14 cellular contexts compared by ENCODE assay signal in the genomic region with DNA sequence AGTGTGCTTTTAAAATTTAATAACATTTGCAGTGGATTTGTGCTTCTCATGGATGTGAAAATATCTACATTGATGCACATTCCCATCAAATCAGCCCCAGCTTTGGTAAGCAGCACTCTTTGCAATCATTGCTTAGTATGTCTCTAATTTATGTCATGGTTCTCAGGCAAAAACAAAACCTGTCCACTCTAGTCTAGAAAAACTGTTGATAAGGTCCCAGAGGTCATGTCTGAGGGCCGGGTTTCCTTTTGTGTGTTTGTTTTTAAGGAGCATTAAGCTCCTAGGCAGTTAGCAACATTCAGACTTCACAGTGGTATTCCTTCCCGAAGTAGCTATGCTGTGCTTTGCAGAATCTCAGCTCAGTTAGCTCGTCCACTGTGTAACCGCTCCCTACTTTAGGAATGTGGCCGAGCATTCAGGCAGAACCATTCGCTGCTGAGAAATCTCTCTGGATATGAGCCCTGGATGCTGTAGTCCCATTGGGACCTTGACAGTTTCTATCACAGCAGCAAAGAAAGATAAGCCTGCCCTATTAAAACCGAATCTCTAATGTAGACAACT. TPM values are rescaled to one million over a fixed set of nuclear protein-coding genes. Genes with fewer than 3 reads are reported as not detected.
"Had no signal": no experiment of that assay in that cellular context is flagged by ENCODE, and none has a peak within 500 bp of the region (broad histone marks: within the 10 kb centered on the region; RNA-seq: fewer than 3 reads in every experiment).

No MANE protein-coding gene starts in this region.

- H3K4me1 Mint-ChIP-seq: activated CD4-positive, alpha-beta T cell treated with anti-CD3 and anti-CD28 coated beads, Interleukin-2, amount 10 ng/mL, durations not matched to agents 24 days and 14 days had no signal

- H3K36me3 Mint-ChIP-seq: natural killer cell treated with Interleukin-12 subunit alpha and Interleukin-12 subunit beta and Interleukin-15 and Interleukin-18, amount 100 ng/mL, for 72 hours had no signal

- DNase-seq: activated B cell treated with CpG ODN at 0.5 μM for 24 hours; activated CD4-positive, alpha-beta T cell treated with anti-CD3 and anti-CD28 coated beads, Interleukin-2, amount 10 ng/mL, durations not matched to agents 24 days and 14 days; activated naive CD4-positive, alpha-beta T cell treated with Interleukin-2 at 50 U/mL for 16 hours; body of pancreas; dermis blood vessel endothelial cell; mammary epithelial cell; SHP77 treated with DMSO at 0.1 percent for 48 hours; small intestine; transverse colon had no signal

- H3K4me3 Mint-ChIP-seq: activated B cell treated with CpG ODN at 0.5 μM for 24 hours; activated CD4-positive, alpha-beta T cell treated with anti-CD3 and anti-CD28 coated beads, Interleukin-2, amount 10 ng/mL, durations not matched to agents 24 days and 14 days; activated T-helper 1 cell treated with anti-CD3 and anti-CD28 coated beads, Interleukin-12 subunit alpha, Interleukin-12 subunit beta, Interleukin-2, Interleukin-4 antibody, amounts not matched to agents 30 ng/mL and 10 ng/mL and 1 ng/mL, durations not matched to agents 14 hours and 24 hours and 36 hours; natural killer cell treated with Interleukin-12 subunit alpha and Interleukin-12 subunit beta and Interleukin-15 and Interleukin-18, amount 100 ng/mL, for 72 hours; T-helper 1 cell treated with Interleukin-12 subunit alpha and Interleukin-12 subunit beta and Interleukin-4 antibody, amounts not matched to agents 30 μg/mL and 1 μg/mL, for 36 hours had no signal

- ATAC-seq: body of pancreas; natural killer cell treated with Interleukin-12 subunit alpha and Interleukin-12 subunit beta and Interleukin-15 and Interleukin-18, amount 100 ng/mL, for 72 hours had no signal

- H3K27ac Mint-ChIP-seq: activated B cell treated with CpG ODN at 0.5 μM for 24 hours; activated CD4-positive, alpha-beta T cell treated with anti-CD3 and anti-CD28 coated beads, Interleukin-2, amount 10 ng/mL, durations not matched to agents 24 days and 14 days; activated T-helper 1 cell treated with anti-CD3 and anti-CD28 coated beads, Interleukin-12 subunit alpha, Interleukin-12 subunit beta, Interleukin-2, Interleukin-4 antibody, amounts not matched to agents 30 ng/mL and 10 ng/mL and 1 ng/mL, durations not matched to agents 14 hours and 24 hours and 36 hours; natural killer cell treated with Interleukin-12 subunit alpha and Interleukin-12 subunit beta and Interleukin-15 and Interleukin-18, amount 100 ng/mL, for 72 hours; T-helper 1 cell treated with Interleukin-12 subunit alpha and Interleukin-12 subunit beta and Interleukin-4 antibody, amounts not matched to agents 30 μg/mL and 1 μg/mL, for 36 hours had no signal

- H3K9me3 Mint-ChIP-seq: activated B cell treated with CpG ODN at 0.5 μM for 24 hours; activated CD4-positive, alpha-beta T cell treated with anti-CD3 and anti-CD28 coated beads, Interleukin-2, amount 10 ng/mL, durations not matched to agents 24 days and 14 days; activated T-helper 1 cell treated with anti-CD3 and anti-CD28 coated beads, Interleukin-12 subunit alpha, Interleukin-12 subunit beta, Interleukin-2, Interleukin-4 antibody, amounts not matched to agents 30 ng/mL and 10 ng/mL and 1 ng/mL, durations not matched to agents 14 hours and 24 hours and 36 hours; natural killer cell treated with Interleukin-12 subunit alpha and Interleukin-12 subunit beta and Interleukin-15 and Interleukin-18, amount 100 ng/mL, for 72 hours; T-helper 1 cell treated with Interleukin-12 subunit alpha and Interleukin-12 subunit beta and Interleukin-4 antibody, amounts not matched to agents 30 μg/mL and 1 μg/mL, for 36 hours had no signal

RNA-seq across cellular contexts. Expression of a gene that starts 4.0 kb away (rescaled TPM):
- total RNA-seq: activated B cell treated with CpG ODN at 0.5 μM for 24 hours; activated CD4-positive, alpha-beta T cell treated with anti-CD3 and anti-CD28 coated beads, Interleukin-2, amount 10 ng/mL, durations not matched to agents 24 days and 14 days; activated T-helper 1 cell treated with anti-CD3 and anti-CD28 coated beads, Interleukin-12 subunit alpha, Interleukin-12 subunit beta, Interleukin-2, Interleukin-4 antibody, amounts not matched to agents 30 ng/mL and 10 ng/mL and 1 ng/mL, durations not matched to agents 14 hours and 24 hours and 36 hours; body of pancreas; dermis blood vessel endothelial cell; mammary epithelial cell; natural killer cell treated with Interleukin-12 subunit alpha and Interleukin-12 subunit beta and Interleukin-15 and Interleukin-18, amount 100 ng/mL, for 72 hours; osteoblast; pulmonary artery endothelial cell had no signal
- polyA plus RNA-seq: mammary epithelial cell had no signal
